Comparison of ENCODE assay signal across 9 cellular contexts in the genomic region with DNA sequence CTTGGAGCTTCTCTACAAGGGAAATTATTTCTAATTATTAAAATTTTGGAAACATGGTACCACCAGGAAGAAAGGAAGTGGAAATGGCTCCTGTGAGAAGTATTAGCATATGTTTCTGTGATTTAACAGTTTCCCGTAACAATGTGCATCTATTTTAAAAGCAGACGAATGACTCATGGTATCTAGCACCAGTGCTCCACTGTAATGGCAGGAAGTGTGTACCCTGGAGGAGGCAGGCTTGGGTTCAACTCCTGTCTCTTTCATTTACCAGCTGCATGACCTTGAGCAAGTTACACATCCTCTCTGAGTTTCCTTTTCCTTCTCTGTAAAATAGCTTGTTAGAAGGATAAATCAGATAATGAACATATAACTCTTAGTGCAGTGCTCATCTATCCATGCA. TPM values are rescaled to one million over a fixed set of nuclear protein-coding genes. Genes with fewer than 3 reads are reported as not detected.
DNase-seq lines count a peak whose midpoint lies in the region; ATAC-seq and TF ChIP-seq lines count a peak whose summit lies in the region.
"Had no signal": no experiment of that assay in that cellular context is flagged by ENCODE, and none has a peak within 500 bp of the region (broad histone marks: within the 10 kb centered on the region; RNA-seq: fewer than 3 reads in every experiment).

No MANE protein-coding gene starts in this region.

- H3K36me3 Mint-ChIP-seq in nephron progenitor cell (ENCODE audit: low read depth) = no peaks in the 10 kb centered on the region

- intact Hi-C loops in left ventricle myocardium superior (cut with micrococcal nuclease) = no loop called here

- no peaks in the 10 kb centered on the region for H3K9me3 Mint-ChIP-seq in nephron progenitor cell

- no peak overlapping the region for H3K4me3 Mint-ChIP-seq in nephron progenitor cell

- DNase-seq in CD1c-positive myeloid dendritic cell (ENCODE audit: extremely low spot score) (peak; percentile 12), HS-5 (ENCODE audit: low read depth) (peak; percentile 51), UCSD-AML1 (lab: John Stamatoyannopoulos, UW; ENCODE audit: unreplicated experiment) (peak; percentile 26), left ventricle myocardium superior (no peak), nephron progenitor cell (no peak)
- no peak for DNase-seq in stimulated activated CD4-positive, alpha-beta T cell treated with anti-CD3 and anti-CD28 coated beads, Interleukin-4, amount 100 ng/mL, for 24 hours
- DNase-seq: PC-9 had no signal

- peaks cover 15% of the 10 kb centered on the region for H3K27me3 Mint-ChIP-seq in nephron progenitor cell (ENCODE audit: low read depth, poor library complexity)

- H3K27ac Mint-ChIP-seq in nephron progenitor cell = no peak overlapping the region

- peaks cover 12% of the 10 kb centered on the region for H3K4me1 Mint-ChIP-seq in nephron progenitor cell

- ATAC-seq in left ventricle myocardium superior = peak; percentile 65
- ATAC-seq in GM19023 (IDR thresholded peaks at IDR 0.05; ENCODE audit: unreplicated experiment) = no peak
- no peak for ATAC-seq in HG02938 (IDR thresholded peaks at IDR 0.05; ENCODE audit: unreplicated experiment)

- no peak for TF ChIP-seq CTCF in nephron progenitor cell (IDR thresholded peaks at IDR 0.05)

RNA-seq across cellular contexts. Expression of a gene that starts 41.0 kb away (rescaled TPM):
- total RNA-seq in left ventricle myocardium superior = 27.4 TPM

Comparison
In these comparisons a context has a peak if more than half of its experiments do, and no peak if none do; other contexts are left out.
1. DNase-seq: peak in CD1c-positive myeloid dendritic cell (single experiment), HS-5 (single experiment) and UCSD-AML1 (single experiment); none in left ventricle myocardium superior (single experiment), nephron progenitor cell (single experiment) and stimulated activated CD4-positive, alpha-beta T cell treated with anti-CD3 and anti-CD28 coated beads, Interleukin-4, amount 100 ng/mL, for 24 hours (single experiment).